Comparison of ENCODE assay signal across 21 cellular contexts in genomic region chr17:7327056-7327455, GRCh38. TPM values are rescaled to one million over a fixed set of nuclear protein-coding genes. Genes with fewer than 3 reads are reported as not detected.
DNase-seq lines count a peak whose midpoint lies in the region; ATAC-seq and TF ChIP-seq lines count a peak whose summit lies in the region.
"Had no signal": no experiment of that assay in that cellular context is flagged by ENCODE, and none has a peak within 500 bp of the region (broad histone marks: within the 10 kb centered on the region; RNA-seq: fewer than 3 reads in every experiment).

No MANE protein-coding gene starts in this region.

- H3K4me1 Mint-ChIP-seq in CD4-positive, CD25-positive, alpha-beta regulatory T cell = peaks cover 11 to 42% (median 14%) of the 10 kb centered on the region in 4 donors
- H3K4me1 Mint-ChIP-seq in dendritic cell treated with granulocyte-macrophage colony-stimulating factor and Interleukin-4, amounts not matched to agents 40 ng/mL and 50 ng/mL, for 4 days (ENCODE audit: low read depth) = peaks cover 44% of the 10 kb centered on the region

- H3K36me3 ChIP-seq in CD4-positive, CD25-positive, alpha-beta regulatory T cell (ENCODE audit: control insufficient read depth, insufficient read depth, low read length) = peaks cover 23% of the 10 kb centered on the region
- H3K36me3 ChIP-seq in osteoblast (ENCODE audit: insufficient read depth, low read length) (peaks cover 42% of the 10 kb centered on the region), left lung (peaks cover 0 to 48% of the 10 kb centered on the region in 2 donors), stomach (peaks cover 25 to 53% (median 49%) of the 10 kb centered on the region in 4 donors)

- no peak for ATAC-seq in CD4-positive, CD25-positive, alpha-beta regulatory T cell (ENCODE audit: low read depth in 2 of 2)
- ATAC-seq in left lung = no peak
- ATAC-seq: K562 had no signal

- no peak for DNase-seq in CD4-positive, CD25-positive, alpha-beta regulatory T cell
- DNase-seq in GM10266 (ENCODE audit: extremely low spot score) = peak; percentile 8
- peak; percentile 76 for DNase-seq in osteoblast (ENCODE audit: insufficient read length, low spot score, missing footprints)
- no peak for DNase-seq in left lung
- DNase-seq in stomach = no peak
- no peak for DNase-seq in dermis blood vessel endothelial cell
- DNase-seq: Calu3; DMS79; GF-D8; GOT3; NCI-H1092; NCI-H2107; NCI-H345; NCI-H526 treated with DMSO at 0.1 percent for 48 hours; NK-92 treated with Interleukin-12 subunit alpha and Interleukin-12 subunit beta, amount 100 ng/mL, for 24 hours; OCI-M1 had no signal

- H3K79me2 ChIP-seq in osteoblast (ENCODE audit: insufficient read depth, low read length) = peaks cover 19% of the 10 kb centered on the region

- no peaks in the 10 kb centered on the region for H3K27me3 ChIP-seq in CD4-positive, CD25-positive, alpha-beta regulatory T cell (ENCODE audit: control insufficient read depth, insufficient read depth, low read length)
- H3K27me3 ChIP-seq in osteoblast (ENCODE audit: insufficient read depth, low read length) = no peaks in the 10 kb centered on the region
- H3K27me3 ChIP-seq in left lung = no peaks in the 10 kb centered on the region
- H3K27me3 ChIP-seq in stomach = no peaks in the 10 kb centered on the region

- 84 to 96% (median 90%) methylated on average over 7 of the region's 7 CpGs for WGBS in stomach, 5 donors

- no peak for TF ChIP-seq EP300 in stomach (IDR thresholded peaks at IDR 0.05)

- H3K4me2 ChIP-seq in osteoblast (ENCODE audit: insufficient read depth, low read length) = no peak overlapping the region

- H3K9me3 Mint-ChIP-seq in CD4-positive, CD25-positive, alpha-beta regulatory T cell = no peaks in the 10 kb centered on the region
- no peaks in the 10 kb centered on the region for H3K9me3 Mint-ChIP-seq in dendritic cell treated with granulocyte-macrophage colony-stimulating factor and Interleukin-4, amounts not matched to agents 40 ng/mL and 50 ng/mL, for 4 days
- H3K9me3 Mint-ChIP-seq: CD14-positive monocyte had no signal

- H4K20me1 ChIP-seq in osteoblast (ENCODE audit: insufficient read depth, low read length) = peaks cover 3% of the 10 kb centered on the region

- H2AFZ ChIP-seq in osteoblast (ENCODE audit: low read length) = no peak overlapping the region

- intact Hi-C loops in dendritic cell treated with granulocyte-macrophage colony-stimulating factor and Interleukin-4, amounts not matched to agents 40 ng/mL and 50 ng/mL, for 4 days (cut with micrococcal nuclease) = no loop called here
- intact Hi-C loops in left lung (cut with DNase I) = no loop called here
- intact Hi-C loops in stomach (cut with DNase I; ENCODE audit: low total_unique reads) = no loop called here

- no peak overlapping the region for H3K27ac ChIP-seq in CD4-positive, CD25-positive, alpha-beta regulatory T cell (ENCODE audit: insufficient read depth, low read length, poor library complexity, severe bottlenecking)
- no peak overlapping the region for H3K27ac ChIP-seq in osteoblast (ENCODE audit: low read depth, low read length)
- no peak overlapping the region for H3K27ac ChIP-seq in left lung
- no peak overlapping the region for H3K27ac ChIP-seq in stomach
- H3K27ac ChIP-seq: HL-60 had no signal

- H3K27ac Mint-ChIP-seq in CD4-positive, CD25-positive, alpha-beta regulatory T cell = peak overlapping the region in 1 of 3 donors; percentile 51
- peak overlapping the region; percentile 98 for H3K27ac Mint-ChIP-seq in dendritic cell treated with granulocyte-macrophage colony-stimulating factor and Interleukin-4, amounts not matched to agents 40 ng/mL and 50 ng/mL, for 4 days

- H3K36me3 Mint-ChIP-seq in CD4-positive, CD25-positive, alpha-beta regulatory T cell = peaks cover 3% of the 10 kb centered on the region
- H3K36me3 Mint-ChIP-seq in dendritic cell treated with granulocyte-macrophage colony-stimulating factor and Interleukin-4, amounts not matched to agents 40 ng/mL and 50 ng/mL, for 4 days (ENCODE audit: low read depth) = peaks cover 66% of the 10 kb centered on the region

- H3K9me3 ChIP-seq in CD4-positive, CD25-positive, alpha-beta regulatory T cell (ENCODE audit: control insufficient read depth in 2 of 2, low read length in 2 of 2) = no peaks in the 10 kb centered on the region
- H3K9me3 ChIP-seq in osteoblast (ENCODE audit: low read depth, low read length) = no peaks in the 10 kb centered on the region
- no peaks in the 10 kb centered on the region for H3K9me3 ChIP-seq in left lung
- H3K9me3 ChIP-seq in stomach = no peaks in the 10 kb centered on the region

- no peak for TF ChIP-seq POLR2A in stomach (IDR thresholded peaks at IDR 0.05)

- H3K4me3 Mint-ChIP-seq in CD4-positive, CD25-positive, alpha-beta regulatory T cell = peak overlapping the region in 3 of 4 donors; percentile 50 to 94 (median 51)
- H3K4me3 Mint-ChIP-seq in dendritic cell treated with granulocyte-macrophage colony-stimulating factor and Interleukin-4, amounts not matched to agents 40 ng/mL and 50 ng/mL, for 4 days = no peak overlapping the region

- TF ChIP-seq CTCF in GM10266 (IDR thresholded peaks at IDR 0.05; ENCODE audit: control insufficient read depth, insufficient read depth, low read depth, missing control alignments) (no peak), osteoblast (IDR thresholded peaks at IDR 0.05; ENCODE audit: extremely low read depth, low read depth, low read length) (no peak), left lung (IDR thresholded peaks at IDR 0.05) (no peak), stomach (IDR thresholded peaks at IDR 0.05) (no peak)

- H3K4me3 ChIP-seq in CD4-positive, CD25-positive, alpha-beta regulatory T cell (ENCODE audit: low read depth, low read length) = no peak overlapping the region
- no peak overlapping the region for H3K4me3 ChIP-seq in osteoblast (ENCODE audit: insufficient read depth, low read length)
- H3K4me3 ChIP-seq in left lung = no peak overlapping the region
- H3K4me3 ChIP-seq in stomach = no peak overlapping the region

- peaks cover 8% of the 10 kb centered on the region for H3K27me3 Mint-ChIP-seq in CD4-positive, CD25-positive, alpha-beta regulatory T cell
- no peaks in the 10 kb centered on the region for H3K27me3 Mint-ChIP-seq in dendritic cell treated with granulocyte-macrophage colony-stimulating factor and Interleukin-4, amounts not matched to agents 40 ng/mL and 50 ng/mL, for 4 days

- H3K4me1 ChIP-seq in CD4-positive, CD25-positive, alpha-beta regulatory T cell (ENCODE audit: control insufficient read depth, insufficient read depth, low read length, poor library complexity, severe bottlenecking) = peaks cover 31% of the 10 kb centered on the region
- peaks cover 12% of the 10 kb centered on the region for H3K4me1 ChIP-seq in osteoblast (ENCODE audit: insufficient read depth, low read length)
- peaks cover 3 to 24% of the 10 kb centered on the region in 2 donors for H3K4me1 ChIP-seq in left lung
- H3K4me1 ChIP-seq in stomach = peaks cover 12 to 34% (median 29%) of the 10 kb centered on the region in 4 donors

RNA-seq across cellular contexts. Expression of gene NEURL4, which starts 2.1 kb away (rescaled TPM):
- total RNA-seq in CD4-positive, CD25-positive, alpha-beta regulatory T cell = 39.5 TPM
- 1 to 10 TPM in 2 of 4 donors, under 1 TPM in 2; 0.27 to 1.2 (median 0.83) TPM for polyA plus RNA-seq in CD4-positive, CD25-positive, alpha-beta regulatory T cell
- total RNA-seq in osteoblast (14.7 and 18.8 TPM in 2 replicates), left lung (10 to 100 TPM; 27.8 to 35.2 TPM), stomach (10 to 100 TPM; 17.8 to 84.0 (median 36.4) TPM), dermis blood vessel endothelial cell (17.3 and 23.3 TPM in 2 replicates)
- polyA plus RNA-seq in stomach = 10 to 100 TPM in 2 of 3 donors, 1 to 10 TPM in 1; 6.9 to 22.2 (median 15.6) TPM

RNA-seq across cellular contexts. Expression of gene ACAP1, which starts 9.3 kb away (rescaled TPM):
- total RNA-seq in CD4-positive, CD25-positive, alpha-beta regulatory T cell = 723 TPM
- polyA plus RNA-seq in CD4-positive, CD25-positive, alpha-beta regulatory T cell = 100 to 1,000 TPM; 194 to 259 (median 213) TPM
- 0.59 TPM in 1 of 2 replicates, not detected in the other for total RNA-seq in osteoblast
- total RNA-seq in left lung = 10 to 100 TPM in 1 of 2 donors, 1 to 10 TPM in 1; 9.9 to 51.4 TPM
- 10 to 100 TPM in 4 of 5 donors, 1 to 10 TPM in 1; 8.3 to 33.3 (median 14.7) TPM for total RNA-seq in stomach
- polyA plus RNA-seq in stomach = 1 to 10 TPM; 4.4 to 6.4 (median 6.2) TPM
- not detected in 2 replicates for total RNA-seq in dermis blood vessel endothelial cell
- total RNA-seq: Calu3, M059J had no signal

RNA-seq across cellular contexts. Expression of gene GPS2, which starts 11.9 kb away (rescaled TPM):
- total RNA-seq in CD4-positive, CD25-positive, alpha-beta regulatory T cell = 129 TPM
- polyA plus RNA-seq in CD4-positive, CD25-positive, alpha-beta regulatory T cell = 100 to 1,000 TPM in 2 of 4 donors, 10 to 100 TPM in 2; 79.3 to 107 (median 96.5) TPM
- total RNA-seq in osteoblast = 46.9 and 48.1 TPM in 2 replicates
- 10 to 100 TPM; 48.2 to 54.9 TPM for total RNA-seq in left lung
- 10 to 100 TPM; 23.9 to 91.6 (median 55.9) TPM for total RNA-seq in stomach
- 10 to 100 TPM; 74.3 to 84.9 (median 79.7) TPM for polyA plus RNA-seq in stomach
- total RNA-seq in dermis blood vessel endothelial cell = 45.2 and 45.6 TPM in 2 replicates

RNA-seq across cellular contexts. Expression of gene EIF5A, which starts 19.6 kb away (rescaled TPM):
- 485 TPM for total RNA-seq in CD4-positive, CD25-positive, alpha-beta regulatory T cell
- polyA plus RNA-seq in CD4-positive, CD25-positive, alpha-beta regulatory T cell = 100 to 1,000 TPM; 210 to 631 (median 398) TPM
- 436 and 491 TPM in 2 replicates for total RNA-seq in osteoblast
- total RNA-seq in left lung = 100 to 1,000 TPM; 307 to 622 TPM
- total RNA-seq in stomach = 100 to 1,000 TPM in 4 of 5 donors, 10 to 100 TPM in 1; 86.9 to 189 (median 137) TPM
- 100 to 1,000 TPM; 341 to 438 (median 394) TPM for polyA plus RNA-seq in stomach
- total RNA-seq in dermis blood vessel endothelial cell = 416 and 525 TPM in 2 replicates

RNA-seq across cellular contexts. Expression of gene KCTD11, which starts 24.9 kb away (rescaled TPM):
- total RNA-seq in CD4-positive, CD25-positive, alpha-beta regulatory T cell = 1.3 TPM
- 1 to 10 TPM; 2.6 to 4.0 (median 2.9) TPM for polyA plus RNA-seq in CD4-positive, CD25-positive, alpha-beta regulatory T cell
- total RNA-seq in osteoblast = 11.5 and 11.9 TPM in 2 replicates
- 10 to 100 TPM; 10.3 to 10.7 TPM for total RNA-seq in left lung
- 10 to 100 TPM in 1 of 5 donors, 1 to 10 TPM in 3, under 1 TPM in 1; 0.58 to 11.0 (median 3.5) TPM for total RNA-seq in stomach
- 10 to 100 TPM in 1 of 3 donors, 1 to 10 TPM in 2; 8.9 to 14.1 (median 9.4) TPM for polyA plus RNA-seq in stomach
- total RNA-seq in dermis blood vessel endothelial cell = 2.6 and 3.2 TPM in 2 replicates

Comparison
In these comparisons a context has a peak if more than half of its experiments do, and no peak if none do; other contexts are left out.
1. DNase-seq: peak in GM10266 (single experiment) and osteoblast (single experiment); none in CD4-positive, CD25-positive, alpha-beta regulatory T cell (0 of 3), left lung (0 of 2), stomach (single experiment) and dermis blood vessel endothelial cell (single experiment).
2. RNA of gene ACAP1, which starts 9.3 kb away (total RNA-seq): 723 TPM in CD4-positive, CD25-positive, alpha-beta regulatory T cell (single experiment); 9.9 to 51.4 TPM in left lung, 8.3 to 33.3 TPM in stomach, 0.59 TPM in osteoblast and not detected in dermis blood vessel endothelial cell; every median in the first group is over 10 times any median in the second.